In genomic region chr1:184158911-184159701, GRCh38 we compare ENCODE assay signal across 16 cellular contexts.
DNase-seq lines count a peak whose midpoint lies in the region; ATAC-seq and TF ChIP-seq lines count a peak whose summit lies in the region.
"Had no signal": no experiment of that assay in that cellular context is flagged by ENCODE, and none has a peak within 500 bp of the region (broad histone marks: within the 10 kb centered on the region; RNA-seq: fewer than 3 reads in every experiment).

No MANE protein-coding gene starts in this region.

- no peaks in the 10 kb centered on the region for H4K20me1 ChIP-seq in BLaER1

- peak overlapping the region; percentile 20; the same call in 1 of the 2 replicates for H3K4me2 ChIP-seq in BLaER1

- H3K27ac ChIP-seq in BLaER1 (no peak overlapping the region), HL-60 (replicated peaks) (peak overlapping the region; percentile 46), prostate gland (no peak overlapping the region)
- H3K27ac ChIP-seq: vagina had no signal

- ATAC-seq in HG03432 (IDR thresholded peaks at IDR 0.05; ENCODE audit: unreplicated experiment): no peak

- intact Hi-C loops in prostate gland (cut with DNase I): no loop called here

- peaks cover 7% of the 10 kb centered on the region for H3K4me1 ChIP-seq in BLaER1
- H3K4me1 ChIP-seq in prostate gland (replicated peaks): no peaks in the 10 kb centered on the region
- H3K4me1 ChIP-seq: Peyer's patch had no signal

- 75% methylated on average over 7 of the region's 7 CpGs for WGBS in prostate gland

- no peak for TF ChIP-seq CTCF in HL-60 (IDR thresholded peaks at IDR 0.05; ENCODE audit: insufficient read depth, low read length)
- TF ChIP-seq CTCF in fibroblast of mammary gland (conservative IDR thresholded peaks at IDR 0.05; ENCODE audit: control insufficient read depth, insufficient read depth, low read depth, low read length): no peak
- no peak for TF ChIP-seq CTCF in prostate gland (IDR thresholded peaks at IDR 0.05)

- no peak overlapping the region for H3K9ac ChIP-seq in BLaER1

- TF ChIP-seq POLR2A in prostate gland (IDR thresholded peaks at IDR 0.05): no peak

- no peaks in the 10 kb centered on the region for H3K9me3 ChIP-seq in BLaER1
- no peaks in the 10 kb centered on the region for H3K9me3 ChIP-seq in prostate gland
- H3K9me3 ChIP-seq: Peyer's patch, stomach, vagina had no signal

- DNase-seq in HL-60 (ENCODE audit: low read depth in 1 of 2, low spot score in 1 of 2) (peak; percentile 57 to 73), RPMI7951 (ENCODE audit: low read depth) (peak; percentile 79), fibroblast of mammary gland (ENCODE audit: low read depth) (peak; percentile 6), NCI-H1436 (lab: John Stamatoyannopoulos, UW) (no peak), AG20443 (ENCODE audit: low spot score) (no peak), prostate gland (ENCODE audit: low spot score) (no peak)
- DNase-seq: activated CD8-positive, alpha-beta memory T cell treated with anti-CD3 and anti-CD28 coated beads, Interleukin-2, amount 50 U/mL, for 4 hours; aorta; NCI-H2029 treated with DMSO at 0.1 percent for 48 hours; NCI-H524; nephron progenitor cell; Peyer's patch; stomach had no signal

- H3K4me3 ChIP-seq in BLaER1: no peak overlapping the region
- no peak overlapping the region for H3K4me3 ChIP-seq in HL-60 (replicated peaks; ENCODE audit: insufficient read depth, low read length)
- H3K4me3 ChIP-seq in fibroblast of mammary gland (ENCODE audit: control insufficient read depth, low read depth, low read length): no peak overlapping the region
- H3K4me3 ChIP-seq in prostate gland: no peak overlapping the region
- H3K4me3 ChIP-seq: Peyer's patch, stomach, vagina had no signal

- no peaks in the 10 kb centered on the region for H3K27me3 ChIP-seq in BLaER1
- no peaks in the 10 kb centered on the region for H3K27me3 ChIP-seq in HL-60 (ENCODE audit: insufficient read depth, poor library complexity, severe bottlenecking)
- no peaks in the 10 kb centered on the region for H3K27me3 ChIP-seq in prostate gland (replicated peaks; ENCODE audit: insufficient read depth)
- H3K27me3 ChIP-seq: Peyer's patch, stomach, vagina had no signal

- H3K36me3 ChIP-seq in BLaER1: no peaks in the 10 kb centered on the region
- H3K36me3 ChIP-seq in prostate gland: no peaks in the 10 kb centered on the region
- H3K36me3 ChIP-seq: Peyer's patch, stomach, vagina had no signal

Comparison
In these comparisons a context has a peak if more than half of its experiments do, and no peak if none do; other contexts are left out.
1. DNase-seq: peak in HL-60 (2 of 2), RPMI7951 (single experiment) and fibroblast of mammary gland (single experiment); none in NCI-H1436 (single experiment), AG20443 (single experiment) and prostate gland (single experiment).